8 cellular contexts compared by ENCODE assay signal in the genomic region with DNA sequence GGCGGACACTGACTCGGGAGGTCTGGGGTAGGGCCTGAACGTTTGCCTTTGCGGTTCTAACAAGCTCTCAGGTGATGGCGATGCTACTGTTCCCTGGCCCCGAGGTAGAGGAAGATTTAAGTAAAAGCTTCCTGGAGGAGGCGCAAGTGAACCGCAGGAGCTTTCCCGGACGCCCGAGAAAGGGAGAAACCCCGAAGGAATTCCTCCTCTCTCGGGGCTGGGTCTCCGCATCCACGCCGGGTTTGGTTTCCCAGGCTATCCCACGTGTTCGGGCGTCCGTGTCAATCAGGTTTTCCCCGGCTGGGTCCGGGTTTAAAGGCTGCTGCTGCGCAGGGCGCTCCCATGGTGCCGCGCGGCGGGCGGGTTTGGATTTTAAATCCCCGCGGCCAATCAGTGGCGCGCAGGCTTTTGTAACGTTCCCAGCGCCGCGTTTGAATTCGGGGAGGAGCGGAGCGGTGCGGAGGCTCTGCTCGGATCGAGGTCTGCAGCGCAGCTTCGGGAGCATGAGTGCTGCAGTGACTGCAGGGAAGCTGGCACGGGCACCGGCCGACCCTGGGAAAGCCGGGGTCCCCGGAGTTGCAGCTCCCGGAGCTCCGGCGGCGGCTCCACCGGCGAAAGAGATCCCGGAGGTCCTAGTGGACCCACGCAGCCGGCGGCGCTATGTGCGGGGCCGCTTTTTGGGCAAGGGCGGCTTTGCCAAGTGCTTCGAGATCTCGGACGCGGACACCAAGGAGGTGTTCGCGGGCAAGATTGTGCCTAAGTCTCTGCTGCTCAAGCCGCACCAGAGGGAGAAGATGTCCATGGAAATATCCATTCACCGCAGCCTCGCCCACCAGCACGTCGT. TPM values are rescaled to one million over a fixed set of nuclear protein-coding genes. Genes with fewer than 3 reads are reported as not detected.
A peak's percentile ranks its signal among the peaks of the same experiment; 100 is the strongest.
DNase-seq lines count a peak whose midpoint lies in the region; ATAC-seq and TF ChIP-seq lines count a peak whose summit lies in the region.

PLK1 (plus strand) TSS at position 460 of the 844 bp plus-strand sequence; CDS start at position 504, 44 bp downstream.

- H3K36me3 ChIP-seq in KMS-11 (ENCODE audit: insufficient read depth): peaks cover 25% of the 10 kb centered on the region; the same call in 1 of the 2 replicates

- peak within 1 kb of the TSS; percentile 89 for H3K27ac Mint-ChIP-seq in nephron progenitor cell
- peak within 1 kb of the TSS; percentile 91 to 97 for H3K27ac Mint-ChIP-seq in stimulated activated naive CD8-positive, alpha-beta T cell treated with anti-CD3 and anti-CD28 coated beads, Interleukin-15, amount 100 ng/mL, for 72 hours

- H2AFZ ChIP-seq in KMS-11 (ENCODE audit: low read depth): peak within 1 kb of the TSS; percentile 52

- H3K9me3 Mint-ChIP-seq in nephron progenitor cell: no peaks in the 10 kb centered on the region
- H3K9me3 Mint-ChIP-seq in stimulated activated naive CD8-positive, alpha-beta T cell treated with anti-CD3 and anti-CD28 coated beads, Interleukin-15, amount 100 ng/mL, for 72 hours: no peaks in the 10 kb centered on the region

- H3K36me3 Mint-ChIP-seq in nephron progenitor cell (ENCODE audit: low read depth): peaks cover 36% of the 10 kb centered on the region

- no peaks in the 10 kb centered on the region for H3K27me3 ChIP-seq in KMS-11 (ENCODE audit: insufficient read depth, low read depth)

- peaks cover 38% of the 10 kb centered on the region for H3K4me1 Mint-ChIP-seq in nephron progenitor cell
- peaks cover 28% of the 10 kb centered on the region for H3K4me1 Mint-ChIP-seq in stimulated activated naive CD8-positive, alpha-beta T cell treated with anti-CD3 and anti-CD28 coated beads, Interleukin-15, amount 100 ng/mL, for 72 hours

- H3K4me3 Mint-ChIP-seq in nephron progenitor cell: peak within 1 kb of the TSS; percentile 94
- H3K4me3 Mint-ChIP-seq in stimulated activated naive CD8-positive, alpha-beta T cell treated with anti-CD3 and anti-CD28 coated beads, Interleukin-15, amount 100 ng/mL, for 72 hours: peak within 1 kb of the TSS; percentile 95 to 97

- H3K4me1 ChIP-seq in KMS-11 (ENCODE audit: low read depth, poor library complexity, severe bottlenecking): peaks cover 30% of the 10 kb centered on the region

- peaks cover 45% of the 10 kb centered on the region for H3K79me2 ChIP-seq in KMS-11 (ENCODE audit: insufficient read depth, low read depth)

- ATAC-seq in GM21619 (IDR thresholded peaks at IDR 0.05; ENCODE audit: unreplicated experiment): peak; percentile 88
- ATAC-seq in stimulated activated naive CD8-positive, alpha-beta T cell treated with anti-CD3 and anti-CD28 coated beads, Interleukin-15, amount 100 ng/mL, for 72 hours: peak; percentile 97

- H3K4me3 ChIP-seq in KMS-11 (IDR thresholded peaks at IDR 0.05; ENCODE audit: insufficient read depth, low read depth, low read length) (peak within 1 kb of the TSS; percentile 65), fibroblast of pulmonary artery (replicated peaks; ENCODE audit: low read depth, low read length) (peak within 1 kb of the TSS; percentile 64)

- TF ChIP-seq CTCF in KMS-11 (conservative IDR thresholded peaks at IDR 0.05; ENCODE audit: low read depth, low read length) (no peak), fibroblast of pulmonary artery (IDR thresholded peaks at IDR 0.05; ENCODE audit: low read length, missing control alignments) (peak; percentile 48), nephron progenitor cell (IDR thresholded peaks at IDR 0.05) (no peak)

- no peaks in the 10 kb centered on the region for H3K27me3 Mint-ChIP-seq in nephron progenitor cell (ENCODE audit: low read depth, poor library complexity)
- H3K27me3 Mint-ChIP-seq in stimulated activated naive CD8-positive, alpha-beta T cell treated with anti-CD3 and anti-CD28 coated beads, Interleukin-15, amount 100 ng/mL, for 72 hours: no peaks in the 10 kb centered on the region

- H4K20me1 ChIP-seq in KMS-11 (ENCODE audit: insufficient read depth): 0 out of 2 replicates have a peak, but pooled peaks cover 8% of the 10 kb centered on the region

- H3K27ac ChIP-seq in KMS-11: peak within 1 kb of the TSS; percentile 46

- H3K4me2 ChIP-seq in KMS-11: peak within 1 kb of the TSS; percentile 61

- peak; percentile 92 for DNase-seq in DMS53 (lab: John Stamatoyannopoulos, UW)
- peak; percentile 86 for DNase-seq in RPMI7951 (ENCODE audit: low read depth)
- DNase-seq in activated T-helper 1 cell treated with anti-CD3 and anti-CD28 coated beads, Interleukin-2, amount 50 U/mL, for 16 hours (ENCODE audit: low read depth in 1 of 2, low spot score in 1 of 2): peak; percentile 44 to 48
- peak; percentile 78 for DNase-seq in fibroblast of pulmonary artery (ENCODE audit: low read depth)
- DNase-seq in nephron progenitor cell: peak; percentile 88
- peak; percentile 78 to 85 for DNase-seq in stimulated activated naive CD8-positive, alpha-beta T cell treated with anti-CD3 and anti-CD28 coated beads, Interleukin-15, amount 100 ng/mL, for 72 hours

- peak within 1 kb of the TSS; percentile 67 for H3K9ac ChIP-seq in KMS-11

RNA-seq across cellular contexts. Expression of gene PLK1, which starts in this region (rescaled TPM):
- 83.6 and 86.3 TPM in 2 replicates for total RNA-seq in RPMI7951 (2014; rRNA removed; shearing (Covaris generic))

Comparison
In these comparisons a context has a peak if more than half of its experiments do, and no peak if none do; other contexts are left out.
1. Peak in every context shown above with its lines: DNase-seq, ATAC-seq, H3K4me3 ChIP-seq and H3K27ac ChIP-seq.